Comparison of ENCODE assay signal across 22 cellular contexts in genomic region chr1:230026139-230026538, GRCh38.
"Had no signal": no experiment of that assay in that cellular context is flagged by ENCODE, and none has a peak within 500 bp of the region (broad histone marks: within the 10 kb centered on the region; RNA-seq: fewer than 3 reads in every experiment).

No MANE protein-coding gene starts in this region.

- DNase-seq: IMR-90, Kasumi-1, KG1, MM.1S, NCI-H1092 treated with DMSO at 0.1 percent for 48 hours, NCI-H1436, NCI-H187, NCI-H2029, NCI-H2081 treated with DMSO at 0.1 percent for 48 hours, NCI-H2171, NCI-H226, NCI-H446, NCI-H510A, NCI-H524 treated with DMSO at 0.1 percent for 48 hours, NCI-H69, NCI-H774, PC-3, SHP77, SK-N-SH had no signal

- H3K9ac ChIP-seq: SK-N-SH had no signal

- H3K9me3 ChIP-seq: SK-N-SH had no signal

- H3K27ac ChIP-seq: RWPE1 had no signal

- H3K4me2 ChIP-seq: SK-N-SH had no signal

- ATAC-seq: HepG2, Panc1, PC-3 had no signal
